In genomic region chr12:45728625-45729232, GRCh38 we compare ENCODE assay signal across 8 cellular contexts. TPM values are rescaled to one million over a fixed set of nuclear protein-coding genes. Genes with fewer than 3 reads are reported as not detected.
DNase-seq lines count a peak whose midpoint lies in the region; ATAC-seq and TF ChIP-seq lines count a peak whose summit lies in the region.

No MANE protein-coding gene starts in this region.

- under 1% methylated on average over 23 of the region's 66 CpGs for WGBS in right lobe of liver (ENCODE audit: insufficient coverage, low coverage, low lambda C conversion rate, missing lambda C conversion rate)

- H3K9me3 Mint-ChIP-seq in CD4-positive, alpha-beta memory T cell = peaks cover 0 to 3% (median 0%) of the 10 kb centered on the region in 8 donors

- peak overlapping the region; percentile 98 for H3K27ac ChIP-seq in CD4-positive, alpha-beta memory T cell (ENCODE audit: low read depth, low read length)
- peak overlapping the region; percentile 95 to 96 (median 95) for H3K27ac ChIP-seq in right lobe of liver

- ATAC-seq in GM19397 (IDR thresholded peaks at IDR 0.05; ENCODE audit: unreplicated experiment) = peak; percentile 55
- peak; percentile 43 for ATAC-seq in HG03565 (IDR thresholded peaks at IDR 0.05; ENCODE audit: unreplicated experiment)
- ATAC-seq in right lobe of liver = peak; percentile 74 to 86 (median 78)

- peak; percentile 95 for TF ChIP-seq POLR2A in right lobe of liver (IDR thresholded peaks at IDR 0.05)

- CTCF ChIA-PET in CD4-positive, alpha-beta memory T cell (lab: Charles Lee; ENCODE audit: partially characterized antibody) = interaction anchor here (0.6 to 7.9 kb wide), 14 partner anchors 11 to 513 kb away, joined by 3 to 94 read pairs (median 4); partner anchors contain the start of genes ANO6 and SCAF11

- no peaks in the 10 kb centered on the region for H3K9me3 ChIP-seq in CD4-positive, alpha-beta memory T cell (ENCODE audit: control insufficient read depth in 1 of 2, low read length in 2 of 2)
- H3K9me3 ChIP-seq in right lobe of liver = no peaks in the 10 kb centered on the region

- H3K36me3 Mint-ChIP-seq in CD4-positive, alpha-beta memory T cell = peaks cover 0 to 43% of the 10 kb centered on the region in 2 donors

- peak; percentile 97 to 98 (median 98) for DNase-seq in CD4-positive, alpha-beta memory T cell
- DNase-seq in NCI-H748 (lab: John Stamatoyannopoulos, UW; ENCODE audit: unreplicated experiment) (peak; percentile 97), dermis microvascular lymphatic vessel endothelial cell (ENCODE audit: low read depth in 2 of 2) (peak; percentile 97 to 98), right lobe of liver (peak; percentile 95 to 99 (median 98))
- peak; percentile 96 to 97 for DNase-seq in activated CD4-positive, alpha-beta T cell treated with anti-CD3 and anti-CD28 coated beads, Interleukin-2, amount 50 U/mL, for 4 hours
- DNase-seq in stimulated activated CD4-positive, alpha-beta T cell treated with anti-CD3 and anti-CD28 coated beads, Interleukin-4, amount 100 ng/mL, for 24 hours = peak; percentile 95

- H3K4me3 Mint-ChIP-seq in CD4-positive, alpha-beta memory T cell = peak overlapping the region; percentile 92 to 100 (median 100)

- POLR2A ChIA-PET in CD4-positive, alpha-beta memory T cell (lab: Charles Lee; ENCODE audit: partially characterized antibody) = interaction anchor here (0.7 to 8.6 kb wide), 22 partner anchors 10 to 1552 kb away, joined by 3 to 99 read pairs (median 4); partner anchors contain the start of genes ANO6, SCAF11 and SLC38A1

- H3K27me3 Mint-ChIP-seq in CD4-positive, alpha-beta memory T cell = no peaks in the 10 kb centered on the region

- H3K4me1 ChIP-seq in CD4-positive, alpha-beta memory T cell (ENCODE audit: insufficient read depth, low read length) = peaks cover 41% of the 10 kb centered on the region
- H3K4me1 ChIP-seq in right lobe of liver = peaks cover 0 to 41% (median 19%) of the 10 kb centered on the region in 4 donors

- no peaks in the 10 kb centered on the region for H3K27me3 ChIP-seq in CD4-positive, alpha-beta memory T cell (ENCODE audit: insufficient read depth, low read length)
- H3K27me3 ChIP-seq in right lobe of liver = no peaks in the 10 kb centered on the region

- intact Hi-C loops in CD4-positive, alpha-beta memory T cell (cut with micrococcal nuclease) = loop anchor here (1.0 to 5.0 kb wide), 6 partner anchors 18 to 540 kb away; partner anchors contain the start of genes SCAF11 and SLC38A1
- intact Hi-C loops in right lobe of liver (cut with DNase I) = loop anchor here in 1 of 2 donors (10.0 kb wide), 1 partner anchor 184 kb away; no protein-coding TSS in a partner anchor

- peak overlapping the region; percentile 78 to 89 for H3K4me3 ChIP-seq in CD4-positive, alpha-beta memory T cell (ENCODE audit: low read length in 2 of 2)
- peak overlapping the region; percentile 80 to 82 (median 81) for H3K4me3 ChIP-seq in right lobe of liver

- H3K27ac Mint-ChIP-seq in CD4-positive, alpha-beta memory T cell = peak overlapping the region; percentile 87 to 99 (median 99)

- peaks cover 18 to 56% (median 24%) of the 10 kb centered on the region in 4 donors for H3K4me1 Mint-ChIP-seq in CD4-positive, alpha-beta memory T cell

- TF ChIP-seq CTCF in right lobe of liver (IDR thresholded peaks at IDR 0.05) = peak; percentile 94 to 98 (median 96)

- no peaks in the 10 kb centered on the region for H3K36me3 ChIP-seq in CD4-positive, alpha-beta memory T cell (ENCODE audit: insufficient read depth, low read length)
- no peaks in the 10 kb centered on the region for H3K36me3 ChIP-seq in right lobe of liver

RNA-seq across cellular contexts. Expression of gene ARID2, which starts 0.8 kb away (rescaled TPM):
- total RNA-seq in CD4-positive, alpha-beta memory T cell = 10 to 100 TPM; 51.1 to 51.8 TPM
- polyA plus RNA-seq in CD4-positive, alpha-beta memory T cell = 10 to 100 TPM in 1 of 2 donors, 1 to 10 TPM in 1; 6.3 to 12.7 TPM
- total RNA-seq in dermis microvascular lymphatic vessel endothelial cell = 10.8 and 17.3 TPM in 2 replicates
- total RNA-seq in right lobe of liver = 10 to 100 TPM in 2 of 6 experiments, 1 to 10 TPM in 4; 6.2 to 11.8 (median 9.1) TPM

Comparison
In these comparisons a context has a peak if more than half of its experiments do, and no peak if none do; other contexts are left out.
1. Peak in every context shown above with its lines: DNase-seq, ATAC-seq, H3K4me3 ChIP-seq and H3K27ac ChIP-seq.